In the genomic region with DNA sequence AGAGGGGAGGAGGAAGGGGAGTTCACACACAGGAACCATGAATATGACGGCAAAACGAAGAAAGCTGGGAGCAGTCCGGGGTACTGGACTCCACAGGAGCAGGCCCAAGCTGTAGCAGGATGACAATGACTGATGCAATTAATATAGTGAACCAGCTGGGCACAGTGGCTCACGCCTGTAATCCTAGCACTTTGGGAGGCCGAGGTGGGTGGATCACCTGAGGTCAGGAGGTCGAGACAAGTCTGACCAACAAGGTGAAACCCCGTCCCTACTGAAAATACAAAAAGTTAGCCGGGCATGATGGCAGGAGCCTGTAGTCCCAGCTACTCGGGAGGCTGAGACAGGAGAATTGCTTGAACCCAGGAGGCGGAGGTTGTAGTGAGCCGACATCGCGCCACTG, we compare ENCODE assay signal across 12 cellular contexts. TPM values are rescaled to one million over a fixed set of nuclear protein-coding genes. Genes with fewer than 3 reads are reported as not detected.
DNase-seq lines count a peak whose midpoint lies in the region; ATAC-seq and TF ChIP-seq lines count a peak whose summit lies in the region.
"Not testable (repeated sequence)": the region's sequence is repeated elsewhere in the genome, so short reads cannot be mapped to it uniquely, and the experiment has no call there.
"Had no signal": no experiment of that assay in that cellular context is flagged by ENCODE, and none has a peak within 500 bp of the region (broad histone marks: within the 10 kb centered on the region; RNA-seq: fewer than 3 reads in every experiment).

No MANE protein-coding gene starts in this region.

- H3K9ac ChIP-seq in Loucy (ENCODE audit: low read depth, low read length, poor library complexity, severe bottlenecking): peak overlapping the region; percentile 99

- peak overlapping the region; percentile 88 for H3K4me2 ChIP-seq in Loucy (ENCODE audit: low read depth, low read length, poor library complexity, severe bottlenecking)

- peaks cover 35% of the 10 kb centered on the region for H3K4me1 Mint-ChIP-seq in WTC11
- H3K4me1 Mint-ChIP-seq in activated T-helper 1 cell treated with anti-CD3 and anti-CD28 coated beads, Interleukin-12 subunit alpha, Interleukin-12 subunit beta, Interleukin-2, Interleukin-4 antibody, amounts not matched to agents 30 ng/mL and 10 ng/mL and 1 ng/mL, durations not matched to agents 14 hours and 24 hours and 36 hours (ENCODE audit: low read depth): peaks cover 54% of the 10 kb centered on the region
- H3K4me1 Mint-ChIP-seq in central memory CD8-positive, alpha-beta T cell: peaks cover 49% of the 10 kb centered on the region
- H3K4me1 Mint-ChIP-seq in naive B cell: peaks cover 46 to 58% (median 53%) of the 10 kb centered on the region in 3 donors
- peaks cover 65% of the 10 kb centered on the region for H3K4me1 Mint-ChIP-seq in stimulated activated effector memory CD8-positive, alpha-beta T cell treated with anti-CD3 and anti-CD28 coated beads, Interleukin-12 subunit alpha, Interleukin-12 subunit beta, amount 100 ng/mL, for 72 hours

- H3K4me1 ChIP-seq in Loucy (ENCODE audit: insufficient read depth, low read length, poor library complexity, severe bottlenecking): peaks cover 52% of the 10 kb centered on the region

- peak overlapping the region; percentile 76; the same call in 1 of the 2 replicates for H3K4me3 ChIP-seq in GM08714 (ENCODE audit: low read length)
- H3K4me3 ChIP-seq in Loucy (ENCODE audit: low read length, poor library complexity, severe bottlenecking): peak overlapping the region; percentile 99

- H3K79me2 ChIP-seq in Loucy (ENCODE audit: insufficient read depth, low read length): peaks cover 55% of the 10 kb centered on the region

- not testable (repeated sequence) for H3K27me3 ChIP-seq in Loucy (ENCODE audit: insufficient read depth, low read length, poor library complexity, severe bottlenecking)

- H3K9me3 Mint-ChIP-seq in WTC11; activated T-helper 1 cell treated with anti-CD3 and anti-CD28 coated beads, Interleukin-12 subunit alpha, Interleukin-12 subunit beta, Interleukin-2, Interleukin-4 antibody, amounts not matched to agents 30 ng/mL and 10 ng/mL and 1 ng/mL, durations not matched to agents 14 hours and 24 hours and 36 hours; central memory CD8-positive, alpha-beta T cell; naive B cell; stimulated activated effector memory CD8-positive, alpha-beta T cell treated with anti-CD3 and anti-CD28 coated beads, Interleukin-12 subunit alpha, Interleukin-12 subunit beta, amount 100 ng/mL, for 72 hours: not testable (repeated sequence)

- H4K20me1 ChIP-seq in Loucy (ENCODE audit: insufficient read depth, low read length, poor library complexity, severe bottlenecking): peaks cover 33% of the 10 kb centered on the region

- CTCF ChIA-PET in WTC11 (lab: Charles Lee): interaction anchor here (0.6 to 2.8 kb wide), 14 partner anchors 12 to 321 kb away, joined by 3 to 20 read pairs (median 6); a partner anchor contains a TSS

- TF ChIP-seq CTCF in Loucy (conservative IDR thresholded peaks at IDR 0.05; ENCODE audit: low read length); WTC11 (IDR thresholded peaks at IDR 0.05): not testable (repeated sequence)

- not testable (repeated sequence) for ATAC-seq in WTC11; central memory CD8-positive, alpha-beta T cell (replicated peaks; ENCODE audit: extremely low read depth, poor library complexity, severe bottlenecking); naive B cell (ENCODE audit: low read depth in 2 of 2); stimulated activated effector memory CD8-positive, alpha-beta T cell treated with anti-CD3 and anti-CD28 coated beads, Interleukin-12 subunit alpha, Interleukin-12 subunit beta, amount 100 ng/mL, for 72 hours

- not testable (repeated sequence) for H3F3A ChIP-seq in Loucy (ENCODE audit: low read depth)

- H3K9me2 ChIP-seq in Loucy (replicated peaks; ENCODE audit: low read depth, low read length): not testable (repeated sequence)

- not testable (repeated sequence) for H3K36me3 ChIP-seq in Loucy (ENCODE audit: insufficient read depth, low read length)

- H3K9me3 ChIP-seq in Loucy (ENCODE audit: insufficient read depth, low read depth, low read length): not testable (repeated sequence)

- not testable (repeated sequence) for DNase-seq in WTC11 (ENCODE audit: low spot score); activated T-helper 1 cell treated with anti-CD3 and anti-CD28 coated beads, Interleukin-12 subunit alpha, Interleukin-12 subunit beta, Interleukin-2, Interleukin-4 antibody, amounts not matched to agents 30 ng/mL and 10 ng/mL and 1 ng/mL, durations not matched to agents 14 hours and 24 hours and 36 hours (ENCODE audit: low spot score); central memory CD8-positive, alpha-beta T cell (ENCODE audit: low spot score in 2 of 2); naive B cell; stimulated activated effector memory CD8-positive, alpha-beta T cell treated with anti-CD3 and anti-CD28 coated beads, Interleukin-12 subunit alpha, Interleukin-12 subunit beta, amount 100 ng/mL, for 72 hours (ENCODE audit: low spot score in 2 of 2)

- intact Hi-C loops in activated T-helper 1 cell treated with anti-CD3 and anti-CD28 coated beads, Interleukin-12 subunit alpha, Interleukin-12 subunit beta, Interleukin-2, Interleukin-4 antibody, amounts not matched to agents 30 ng/mL and 10 ng/mL and 1 ng/mL, durations not matched to agents 14 hours and 24 hours and 36 hours (cut with micrococcal nuclease): loop anchor here (2.0 kb wide), 2 partner anchors 15 to 55 kb away; a partner anchor contains a TSS

- H2AFZ ChIP-seq in Loucy (ENCODE audit: low read length): not testable (repeated sequence)

- H3K27ac Mint-ChIP-seq in WTC11: peak overlapping the region; percentile 92
- peak overlapping the region; percentile 93 for H3K27ac Mint-ChIP-seq in activated T-helper 1 cell treated with anti-CD3 and anti-CD28 coated beads, Interleukin-12 subunit alpha, Interleukin-12 subunit beta, Interleukin-2, Interleukin-4 antibody, amounts not matched to agents 30 ng/mL and 10 ng/mL and 1 ng/mL, durations not matched to agents 14 hours and 24 hours and 36 hours
- H3K27ac Mint-ChIP-seq in central memory CD8-positive, alpha-beta T cell (ENCODE audit: low read depth): peak overlapping the region; percentile 77
- H3K27ac Mint-ChIP-seq in naive B cell: peak overlapping the region in 5 of 6 donors; percentile 86 to 97 (median 91)
- peak overlapping the region; percentile 96 for H3K27ac Mint-ChIP-seq in stimulated activated effector memory CD8-positive, alpha-beta T cell treated with anti-CD3 and anti-CD28 coated beads, Interleukin-12 subunit alpha, Interleukin-12 subunit beta, amount 100 ng/mL, for 72 hours

- POLR2A ChIA-PET in WTC11 (lab: Charles Lee): interaction anchor here (0.6 to 2.5 kb wide), 3 partner anchors 14 to 98 kb away, joined by 3 to 22 read pairs (median 3); no protein-coding TSS in a partner anchor

- not testable (repeated sequence) for H3K27me3 Mint-ChIP-seq in WTC11 (ENCODE audit: low read depth); activated T-helper 1 cell treated with anti-CD3 and anti-CD28 coated beads, Interleukin-12 subunit alpha, Interleukin-12 subunit beta, Interleukin-2, Interleukin-4 antibody, amounts not matched to agents 30 ng/mL and 10 ng/mL and 1 ng/mL, durations not matched to agents 14 hours and 24 hours and 36 hours (ENCODE audit: insufficient read depth); central memory CD8-positive, alpha-beta T cell; naive B cell

- H3K4me3 Mint-ChIP-seq in WTC11: peak overlapping the region; percentile 63; the same call in 1 of the 2 replicates
- peak overlapping the region; percentile 91 for H3K4me3 Mint-ChIP-seq in activated T-helper 1 cell treated with anti-CD3 and anti-CD28 coated beads, Interleukin-12 subunit alpha, Interleukin-12 subunit beta, Interleukin-2, Interleukin-4 antibody, amounts not matched to agents 30 ng/mL and 10 ng/mL and 1 ng/mL, durations not matched to agents 14 hours and 24 hours and 36 hours
- H3K4me3 Mint-ChIP-seq in central memory CD8-positive, alpha-beta T cell: peak overlapping the region; percentile 92
- peak overlapping the region; percentile 90 to 97 (median 95) for H3K4me3 Mint-ChIP-seq in naive B cell
- H3K4me3 Mint-ChIP-seq in stimulated activated effector memory CD8-positive, alpha-beta T cell treated with anti-CD3 and anti-CD28 coated beads, Interleukin-12 subunit alpha, Interleukin-12 subunit beta, amount 100 ng/mL, for 72 hours: peak overlapping the region; percentile 94

- not testable (repeated sequence) for H3K36me3 Mint-ChIP-seq in WTC11, naive B cell
- peaks cover 17% of the 10 kb centered on the region for H3K36me3 Mint-ChIP-seq in activated T-helper 1 cell treated with anti-CD3 and anti-CD28 coated beads, Interleukin-12 subunit alpha, Interleukin-12 subunit beta, Interleukin-2, Interleukin-4 antibody, amounts not matched to agents 30 ng/mL and 10 ng/mL and 1 ng/mL, durations not matched to agents 14 hours and 24 hours and 36 hours (ENCODE audit: low read depth)
- H3K36me3 Mint-ChIP-seq in central memory CD8-positive, alpha-beta T cell (ENCODE audit: insufficient read depth): peaks cover 26% of the 10 kb centered on the region
- peaks cover 39% of the 10 kb centered on the region for H3K36me3 Mint-ChIP-seq in stimulated activated effector memory CD8-positive, alpha-beta T cell treated with anti-CD3 and anti-CD28 coated beads, Interleukin-12 subunit alpha, Interleukin-12 subunit beta, amount 100 ng/mL, for 72 hours

RNA-seq across cellular contexts. Expression of a gene that starts 0.6 kb away (rescaled TPM):
- 58.6 to 63.9 TPM (median 60.6 TPM) in 3 replicates for total RNA-seq in WTC11 (2021)
- total RNA-seq in activated T-helper 1 cell treated with anti-CD3 and anti-CD28 coated beads, Interleukin-12 subunit alpha, Interleukin-12 subunit beta, Interleukin-2, Interleukin-4 antibody, amounts not matched to agents 30 ng/mL and 10 ng/mL and 1 ng/mL, durations not matched to agents 14 hours and 24 hours and 36 hours: 260 and 266 TPM in 2 replicates
- 100 to 1,000 TPM; 117 to 177 (median 155) TPM for polyA plus RNA-seq in naive B cell (ENCODE audit: low read depth in 6 of 6)

RNA-seq across cellular contexts. Expression of a gene that starts 6.6 kb away (rescaled TPM):
- 44.3 to 64.4 TPM (median 50.2 TPM) in 3 replicates for total RNA-seq in WTC11 (2021)
- total RNA-seq in activated T-helper 1 cell treated with anti-CD3 and anti-CD28 coated beads, Interleukin-12 subunit alpha, Interleukin-12 subunit beta, Interleukin-2, Interleukin-4 antibody, amounts not matched to agents 30 ng/mL and 10 ng/mL and 1 ng/mL, durations not matched to agents 14 hours and 24 hours and 36 hours: 57.1 and 60.9 TPM in 2 replicates
- 1 to 10 TPM in 5 of 6 donors, not detected in 1; 1.2 to 2.7 (median 1.9) TPM for polyA plus RNA-seq in naive B cell (ENCODE audit: low read depth in 6 of 6)

RNA-seq across cellular contexts. Expression of a gene that starts 16.2 kb away (rescaled TPM):
- 8.1 to 9.0 TPM (median 8.2 TPM) in 3 replicates for total RNA-seq in WTC11 (2021)
- total RNA-seq in activated T-helper 1 cell treated with anti-CD3 and anti-CD28 coated beads, Interleukin-12 subunit alpha, Interleukin-12 subunit beta, Interleukin-2, Interleukin-4 antibody, amounts not matched to agents 30 ng/mL and 10 ng/mL and 1 ng/mL, durations not matched to agents 14 hours and 24 hours and 36 hours: 5.3 TPM in 2 replicates
- 10 to 100 TPM in 2 of 6 donors, 1 to 10 TPM in 4; 3.3 to 13.2 (median 8.3) TPM for polyA plus RNA-seq in naive B cell (ENCODE audit: low read depth in 6 of 6)

RNA-seq across cellular contexts. Expression of a gene that starts 19.2 kb away (rescaled TPM):
- not detected in 3 replicates for total RNA-seq in WTC11 (2021)
- 0.17 TPM in 1 of 2 replicates, not detected in the other for total RNA-seq in activated T-helper 1 cell treated with anti-CD3 and anti-CD28 coated beads, Interleukin-12 subunit alpha, Interleukin-12 subunit beta, Interleukin-2, Interleukin-4 antibody, amounts not matched to agents 30 ng/mL and 10 ng/mL and 1 ng/mL, durations not matched to agents 14 hours and 24 hours and 36 hours
- not detected for polyA plus RNA-seq in naive B cell (ENCODE audit: low read depth in 6 of 6)
- total RNA-seq: heart left ventricle, mammary epithelial cell, NCI-H460, ovary, thoracic aorta had no signal
- polyA plus RNA-seq: heart left ventricle, mammary epithelial cell, ovary had no signal

RNA-seq across cellular contexts. Expression of a gene that starts 20.6 kb away (rescaled TPM):
- 42.2 to 55.9 TPM (median 44.7 TPM) in 3 replicates for total RNA-seq in WTC11 (2021)
- total RNA-seq in activated T-helper 1 cell treated with anti-CD3 and anti-CD28 coated beads, Interleukin-12 subunit alpha, Interleukin-12 subunit beta, Interleukin-2, Interleukin-4 antibody, amounts not matched to agents 30 ng/mL and 10 ng/mL and 1 ng/mL, durations not matched to agents 14 hours and 24 hours and 36 hours: 52.3 and 59.0 TPM in 2 replicates
- polyA plus RNA-seq in naive B cell (ENCODE audit: low read depth in 6 of 6): 100 to 1,000 TPM; 103 to 131 (median 107) TPM
